Comparison of ENCODE assay signal across 8 cellular contexts in the genomic region with DNA sequence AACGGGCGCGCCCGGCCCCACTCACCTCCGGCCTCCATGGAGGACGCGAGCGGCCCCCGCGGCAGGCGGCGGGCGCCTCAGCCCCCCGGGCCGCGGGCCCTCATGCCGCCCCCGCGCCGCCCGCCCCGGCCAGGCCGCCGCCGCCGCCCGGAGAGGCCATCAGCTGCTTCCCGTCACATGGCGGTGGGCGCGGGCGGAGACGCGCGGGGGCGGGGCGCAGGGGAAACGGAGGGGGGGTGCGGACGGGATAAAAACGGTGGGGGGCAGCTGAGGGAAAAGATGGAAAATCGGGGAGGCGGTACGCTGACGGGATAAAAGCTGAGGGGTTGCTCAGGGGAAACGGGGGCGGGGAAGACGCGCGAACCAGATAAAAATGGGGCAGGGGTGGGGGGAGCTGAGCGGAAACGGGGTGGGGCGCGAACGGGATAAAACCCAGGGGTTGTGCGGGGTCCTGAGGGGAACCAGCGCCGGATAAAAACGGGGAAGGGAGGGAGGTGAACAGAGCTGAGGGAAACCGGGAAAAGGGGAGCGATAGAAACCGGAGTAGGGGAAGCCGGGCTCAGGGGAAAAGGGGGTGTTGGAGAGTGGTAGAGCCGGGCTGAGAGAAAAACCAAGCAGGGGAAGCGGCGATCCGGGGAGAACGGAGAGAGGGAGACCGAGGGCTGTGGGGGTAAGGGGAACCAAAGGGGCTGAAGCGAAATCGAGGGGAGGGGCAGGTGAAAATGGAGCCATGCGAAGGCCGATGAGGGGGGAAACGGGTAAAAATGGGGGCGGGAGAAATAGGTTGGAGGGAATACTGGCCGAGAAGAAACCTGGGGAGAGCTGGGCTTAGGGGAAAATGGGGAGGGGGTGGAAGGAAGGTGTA. TPM values are rescaled to one million over a fixed set of nuclear protein-coding genes. Genes with fewer than 3 reads are reported as not detected.
DNase-seq lines count a peak whose midpoint lies in the region; ATAC-seq and TF ChIP-seq lines count a peak whose summit lies in the region.

A gene (minus strand): TSS at position 169 of the 865 bp plus-strand sequence. CDS start 131 bp downstream, at position 38.

- no peaks in the 10 kb centered on the region for H3K9me3 ChIP-seq in SJSA1 (replicated peaks)
- H3K9me3 ChIP-seq in gastroesophageal sphincter = no peaks in the 10 kb centered on the region
- H3K9me3 ChIP-seq in neuron (ENCODE audit: low read length) = no peaks in the 10 kb centered on the region
- no peaks in the 10 kb centered on the region for H3K9me3 ChIP-seq in suprapubic skin

- TF ChIP-seq EP300 in gastroesophageal sphincter (IDR thresholded peaks at IDR 0.05) (no peak), suprapubic skin (IDR thresholded peaks at IDR 0.05) (no peak)

- no peak for TF ChIP-seq CTCF in gastroesophageal sphincter (IDR thresholded peaks at IDR 0.05)
- TF ChIP-seq CTCF in suprapubic skin (IDR thresholded peaks at IDR 0.05) = no peak

- peak within 1 kb of the TSS; percentile 95 for H3K27ac Mint-ChIP-seq in activated naive CD4-positive, alpha-beta T cell treated with anti-CD3 and anti-CD28 coated beads, Interleukin-2, amount 50 U/mL, for 24 hours

- DNase-seq in NCI-H1417 (lab: John Stamatoyannopoulos, UW) = peak; percentile 75 to 87 (median 84)
- DNase-seq in NCI-H1417 treated with DMSO at 0.1 percent for 48 hours (lab: John Stamatoyannopoulos, UW) = no peak
- peak; percentile 24 to 75 for DNase-seq in SJSA1 (ENCODE audit: low read depth in 1 of 2, low spot score in 2 of 2)
- peak; percentile 83 to 85 for DNase-seq in suprapubic skin (ENCODE audit: low spot score in 2 of 2)

- H3K4me3 Mint-ChIP-seq in activated naive CD4-positive, alpha-beta T cell treated with anti-CD3 and anti-CD28 coated beads, Interleukin-2, amount 50 U/mL, for 24 hours = peak within 1 kb of the TSS; percentile 98

- H3K4me1 ChIP-seq in SJSA1 (replicated peaks) = peaks cover 52% of the 10 kb centered on the region
- H3K4me1 ChIP-seq in gastroesophageal sphincter = peaks cover 0 to 60% (median 4%) of the 10 kb centered on the region in 3 donors
- peaks cover 13% of the 10 kb centered on the region for H3K4me1 ChIP-seq in neuron (ENCODE audit: insufficient read depth, low read length)
- peaks cover 47% of the 10 kb centered on the region for H3K4me1 ChIP-seq in suprapubic skin

- no peaks in the 10 kb centered on the region for H3K27me3 Mint-ChIP-seq in activated naive CD4-positive, alpha-beta T cell treated with anti-CD3 and anti-CD28 coated beads, Interleukin-2, amount 50 U/mL, for 24 hours

- peak within 1 kb of the TSS; percentile 87 for H3K4me3 ChIP-seq in SJSA1
- peak within 1 kb of the TSS; percentile 85 to 95 for H3K4me3 ChIP-seq in gastroesophageal sphincter
- H3K4me3 ChIP-seq in neuron (ENCODE audit: low read length) = peak within 1 kb of the TSS; percentile 99
- H3K4me3 ChIP-seq in suprapubic skin = peak within 1 kb of the TSS; percentile 88

- no peaks in the 10 kb centered on the region for H3K9me3 Mint-ChIP-seq in activated naive CD4-positive, alpha-beta T cell treated with anti-CD3 and anti-CD28 coated beads, Interleukin-2, amount 50 U/mL, for 24 hours

- peaks cover 54% of the 10 kb centered on the region for H3K4me1 Mint-ChIP-seq in activated naive CD4-positive, alpha-beta T cell treated with anti-CD3 and anti-CD28 coated beads, Interleukin-2, amount 50 U/mL, for 24 hours

- H2AFZ ChIP-seq in neuron (ENCODE audit: low read depth, low read length) = peak within 1 kb of the TSS; percentile 58

- H3K27ac ChIP-seq in SJSA1 (peak within 1 kb of the TSS; percentile 99), gastroesophageal sphincter (peak within 1 kb of the TSS; percentile 94 to 99 (median 97)), suprapubic skin (peak within 1 kb of the TSS; percentile 97)

- TF ChIP-seq POLR2A in gastroesophageal sphincter (IDR thresholded peaks at IDR 0.05) (no peak), suprapubic skin (IDR thresholded peaks at IDR 0.05) (no peak)

- no peaks in the 10 kb centered on the region for H3K27me3 ChIP-seq in SJSA1 (replicated peaks)
- no peaks in the 10 kb centered on the region for H3K27me3 ChIP-seq in gastroesophageal sphincter
- no peaks in the 10 kb centered on the region for H3K27me3 ChIP-seq in neuron (ENCODE audit: insufficient read depth, low read length)
- no peaks in the 10 kb centered on the region for H3K27me3 ChIP-seq in suprapubic skin

- ATAC-seq in HG03521 (IDR thresholded peaks at IDR 0.05; ENCODE audit: unreplicated experiment) = peak; percentile 37
- ATAC-seq in gastroesophageal sphincter = peak; percentile 67

- WGBS in gastroesophageal sphincter (ENCODE audit: low coverage in 1 of 2), 2 donors = 1% methylated on average over 18 to 35 of the region's 76 CpGs
- 1% methylated on average over 50 of the region's 76 CpGs for WGBS in suprapubic skin

- no peaks in the 10 kb centered on the region for H3K36me3 Mint-ChIP-seq in activated naive CD4-positive, alpha-beta T cell treated with anti-CD3 and anti-CD28 coated beads, Interleukin-2, amount 50 U/mL, for 24 hours

- H3K36me3 ChIP-seq in SJSA1 (peaks cover 21% of the 10 kb centered on the region), gastroesophageal sphincter (no peaks in the 10 kb centered on the region), neuron (ENCODE audit: insufficient read depth, low read length) (peaks cover 5% of the 10 kb centered on the region), suprapubic skin (no peaks in the 10 kb centered on the region)

RNA-seq across cellular contexts. Expression of the gene that starts here (rescaled TPM):
- 160 and 164 TPM in 2 replicates for total RNA-seq in SJSA1 (2014; rRNA removed; shearing (Covaris generic))
- total RNA-seq in gastroesophageal sphincter (10 to 100 TPM; 73.0 to 85.9 (median 81.5) TPM), suprapubic skin (10 to 100 TPM; 46.0 to 74.3 (median 60.7) TPM)
